Comparison of ENCODE assay signal across 18 cellular contexts in genomic region chr4:10677796-10678497, GRCh38. TPM values are rescaled to one million over a fixed set of nuclear protein-coding genes. Genes with fewer than 3 reads are reported as not detected.
A peak's percentile ranks its signal among the peaks of the same experiment; 100 is the strongest.
DNase-seq lines count a peak whose midpoint lies in the region; ATAC-seq and TF ChIP-seq lines count a peak whose summit lies in the region.
"Had no signal": no experiment of that assay in that cellular context is flagged by ENCODE, and none has a peak within 500 bp of the region (broad histone marks: within the 10 kb centered on the region; RNA-seq: fewer than 3 reads in every experiment).

No MANE protein-coding gene starts in this region.

- H3K9me3 ChIP-seq in gastroesophageal sphincter, result no peaks in the 10 kb centered on the region
- H3K9me3 ChIP-seq: BE2C, Peyer's patch, right lobe of liver, stomach had no signal

- no peaks in the 10 kb centered on the region for H3K27me3 ChIP-seq in gastroesophageal sphincter
- H3K27me3 ChIP-seq: BE2C, Peyer's patch, right lobe of liver, stomach had no signal

- ATAC-seq in GM18502 (IDR thresholded peaks at IDR 0.05; ENCODE audit: poor library complexity, unreplicated experiment), result peak; percentile 59
- ATAC-seq in GM19463 (IDR thresholded peaks at IDR 0.05; ENCODE audit: unreplicated experiment), result peak; percentile 32
- peak; percentile 45 for ATAC-seq in HG03039 (IDR thresholded peaks at IDR 0.05; ENCODE audit: unreplicated experiment)
- ATAC-seq in gastroesophageal sphincter, result peak; percentile 31
- no peak for ATAC-seq in GM21528 (IDR thresholded peaks at IDR 0.05; ENCODE audit: low FRiP score, unreplicated experiment)
- ATAC-seq: right lobe of liver had no signal

- H3K4me3 ChIP-seq in gastroesophageal sphincter, result no peak overlapping the region
- H3K4me3 ChIP-seq: Peyer's patch, right lobe of liver, stomach had no signal

- no peak for TF ChIP-seq POLR2A in gastroesophageal sphincter (IDR thresholded peaks at IDR 0.05)

- 34 to 39% methylated on average over 5 of the region's 5 CpGs for WGBS in gastroesophageal sphincter (ENCODE audit: low coverage in 1 of 2), 2 donors

- no peaks in the 10 kb centered on the region for H3K36me3 ChIP-seq in gastroesophageal sphincter
- H3K36me3 ChIP-seq: BE2C, Peyer's patch, right lobe of liver, stomach had no signal

- no peaks in the 10 kb centered on the region for H3K4me1 ChIP-seq in gastroesophageal sphincter
- H3K4me1 ChIP-seq: BE2C, Peyer's patch, right lobe of liver, stomach had no signal

- TF ChIP-seq CTCF in gastroesophageal sphincter (IDR thresholded peaks at IDR 0.05), result no peak

- no peak for DNase-seq in D341Med (ENCODE audit: low spot score)
- DNase-seq in activated naive CD4-positive, alpha-beta T cell (lab: John Stamatoyannopoulos, UW), result no peak
- DNase-seq in SW480 (ENCODE audit: low spot score), result no peak
- DNase-seq: activated CD4-positive, alpha-beta memory T cell treated with anti-CD3 and anti-CD28 coated beads for 36 hours; activated effector memory CD4-positive, alpha-beta T cell treated with Interleukin-2 at 50 U/mL for 16 hours; BE2C; EL; Peyer's patch; right lobe of liver; stomach had no signal

- TF ChIP-seq EP300 in gastroesophageal sphincter (IDR thresholded peaks at IDR 0.05), result no peak

- H3K27ac ChIP-seq in gastroesophageal sphincter, result no peak overlapping the region
- H3K27ac ChIP-seq: right lobe of liver, stomach had no signal

RNA-seq across cellular contexts. Expression of gene CLNK, which starts 6.6 kb away (rescaled TPM):
- under 1 TPM in 2 of 4 donors, not detected in 2; under 0.01 to 0.73 TPM for total RNA-seq in gastroesophageal sphincter
- total RNA-seq: activated CD4-positive, alpha-beta memory T cell treated with anti-CD3 and anti-CD28 coated beads for 36 hours; HT1080; NCI-H460; right lobe of liver; T-helper 2 cell treated with Interferon-gamma antibody and Interleukin-4, amounts not matched to agents 100 ng/mL and 5 ng/mL, for 36 hours had no signal
